In genomic region chr1:32334864-32335618, GRCh38 we compare ENCODE assay signal across 8 cellular contexts. TPM values are rescaled to one million over a fixed set of nuclear protein-coding genes. Genes with fewer than 3 reads are reported as not detected.
DNase-seq lines count a peak whose midpoint lies in the region; ATAC-seq and TF ChIP-seq lines count a peak whose summit lies in the region.

No MANE protein-coding gene starts in this region.

- peaks cover 50% of the 10 kb centered on the region for H3K4me1 Mint-ChIP-seq in activated naive CD8-positive, alpha-beta T cell treated with anti-CD3 and anti-CD28 coated beads, Interleukin-2, amount 50 U/mL, for 24 hours

- DNase-seq in ELF-1 (ENCODE audit: low read depth, low spot score) = peak; percentile 60
- DNase-seq in SK-N-MC (ENCODE audit: low read depth, low spot score) = no peak
- peak; percentile 65 for DNase-seq in activated naive CD8-positive, alpha-beta T cell treated with anti-CD3 and anti-CD28 coated beads, Interleukin-2, amount 50 U/mL, for 24 hours
- peak; percentile 56 for DNase-seq in hepatic stellate cell (ENCODE audit: low spot score)
- DNase-seq in sigmoid colon = peak; percentile 77
- no peak for DNase-seq in NK-92 (lab: John Stamatoyannopoulos, UW; ENCODE audit: unreplicated experiment)

- peak overlapping the region; percentile 84 for H3K4me3 Mint-ChIP-seq in activated naive CD8-positive, alpha-beta T cell treated with anti-CD3 and anti-CD28 coated beads, Interleukin-2, amount 50 U/mL, for 24 hours

- H3K4me3 ChIP-seq in SK-N-MC = peak overlapping the region; percentile 83
- peak overlapping the region; percentile 38 to 73 (median 60) for H3K4me3 ChIP-seq in sigmoid colon

- peaks cover 0 to 25% (median 22%) of the 10 kb centered on the region in 4 donors for H3K4me1 ChIP-seq in sigmoid colon

- no peak for TF ChIP-seq POLR2A in sigmoid colon (IDR thresholded peaks at IDR 0.05)

- intact Hi-C loops in sigmoid colon (cut with DNase I) = loop anchor here (2.0 to 5.0 kb wide), 2 partner anchors 16 to 57 kb away; partner anchors contain the start of gene BSDC1

- peaks cover 50% of the 10 kb centered on the region for H3K36me3 ChIP-seq in SK-N-MC (ENCODE audit: insufficient read depth, low read length)
- peaks cover 6 to 31% (median 22%) of the 10 kb centered on the region in 4 donors for H3K36me3 ChIP-seq in sigmoid colon

- no peaks in the 10 kb centered on the region for H3K27me3 Mint-ChIP-seq in activated naive CD8-positive, alpha-beta T cell treated with anti-CD3 and anti-CD28 coated beads, Interleukin-2, amount 50 U/mL, for 24 hours

- TF ChIP-seq CTCF in sigmoid colon (IDR thresholded peaks at IDR 0.05) = peak; percentile 48 to 73 (median 66)

- peak; percentile 17 for ATAC-seq in HG03025 (IDR thresholded peaks at IDR 0.05; ENCODE audit: low FRiP score, unreplicated experiment)
- ATAC-seq in activated naive CD8-positive, alpha-beta T cell treated with anti-CD3 and anti-CD28 coated beads, Interleukin-2, amount 50 U/mL, for 24 hours = peak; percentile 21
- no peak for ATAC-seq in GM21515 (IDR thresholded peaks at IDR 0.05; ENCODE audit: unreplicated experiment)

- peak overlapping the region; percentile 95 for H3K9ac ChIP-seq in SK-N-MC (ENCODE audit: insufficient read length)

- H3K9me3 ChIP-seq in SK-N-MC (ENCODE audit: low read depth, low read length) = no peaks in the 10 kb centered on the region
- no peaks in the 10 kb centered on the region for H3K9me3 ChIP-seq in sigmoid colon

- no peaks in the 10 kb centered on the region for H3K9me3 Mint-ChIP-seq in activated naive CD8-positive, alpha-beta T cell treated with anti-CD3 and anti-CD28 coated beads, Interleukin-2, amount 50 U/mL, for 24 hours

- TF ChIP-seq EP300 in sigmoid colon (IDR thresholded peaks at IDR 0.05) = no peak

- no peaks in the 10 kb centered on the region for H3K27me3 ChIP-seq in sigmoid colon

- peak overlapping the region; percentile 70 for H3K27ac Mint-ChIP-seq in activated naive CD8-positive, alpha-beta T cell treated with anti-CD3 and anti-CD28 coated beads, Interleukin-2, amount 50 U/mL, for 24 hours

- peak overlapping the region; percentile 84 for H3K27ac ChIP-seq in SK-N-MC
- H3K27ac ChIP-seq in sigmoid colon = peak overlapping the region in 3 of 4 donors; percentile 49 to 65 (median 60)

- H3K36me3 Mint-ChIP-seq in activated naive CD8-positive, alpha-beta T cell treated with anti-CD3 and anti-CD28 coated beads, Interleukin-2, amount 50 U/mL, for 24 hours (ENCODE audit: low read depth) = peaks cover 14% of the 10 kb centered on the region

- WGBS in sigmoid colon, 2 donors = 1 to 2% methylated on average over 56 of the region's 56 CpGs

RNA-seq across cellular contexts. Expression of gene MARCKSL1, which starts 1.0 kb away (rescaled TPM):
- 1 to 10 TPM; 4.1 to 9.7 (median 6.6) TPM for total RNA-seq in sigmoid colon
- polyA plus RNA-seq in sigmoid colon = 100 to 1,000 TPM; 120 to 158 (median 141) TPM

RNA-seq across cellular contexts. Expression of gene FAM229A, which starts 27.2 kb away (rescaled TPM):
- 10 to 100 TPM in 1 of 4 donors, 1 to 10 TPM in 3; 3.5 to 13.8 (median 5.6) TPM for total RNA-seq in sigmoid colon
- polyA plus RNA-seq in sigmoid colon = 1 to 10 TPM in 2 of 3 donors, under 1 TPM in 1; 0.60 to 7.5 (median 1.2) TPM

RNA-seq across cellular contexts. Expression of gene TSSK3, which starts 27.3 kb away (rescaled TPM):
- 1 to 10 TPM in 3 of 4 donors, not detected in 1; 1.5 to 2.2 (median 2.1) TPM for total RNA-seq in sigmoid colon
- polyA plus RNA-seq in sigmoid colon = 1 to 10 TPM in 1 of 3 donors, not detected in 2; 1.1 TPM

RNA-seq across cellular contexts. Expression of gene HDAC1, which starts 43.2 kb away (rescaled TPM):
- 10 to 100 TPM; 47.1 to 68.0 (median 55.6) TPM for total RNA-seq in sigmoid colon
- 100 to 1,000 TPM; 163 to 215 (median 180) TPM for polyA plus RNA-seq in sigmoid colon

RNA-seq across cellular contexts. Expression of gene BSDC1, which starts 59.2 kb away (rescaled TPM):
- 10 to 100 TPM; 52.8 to 76.7 (median 62.1) TPM for total RNA-seq in sigmoid colon
- 10 to 100 TPM; 46.2 to 52.0 (median 50.7) TPM for polyA plus RNA-seq in sigmoid colon

Comparison
In these comparisons a context has a peak if more than half of its experiments do, and no peak if none do; other contexts are left out.
1. DNase-seq: peak in ELF-1 (single experiment), activated naive CD8-positive, alpha-beta T cell treated with anti-CD3 and anti-CD28 coated beads, Interleukin-2, amount 50 U/mL, for 24 hours (single experiment), hepatic stellate cell (single experiment) and sigmoid colon (single experiment); none in SK-N-MC (single experiment) and NK-92 (single experiment).